Comparison of ENCODE assay signal across 8 cellular contexts in the genomic region with DNA sequence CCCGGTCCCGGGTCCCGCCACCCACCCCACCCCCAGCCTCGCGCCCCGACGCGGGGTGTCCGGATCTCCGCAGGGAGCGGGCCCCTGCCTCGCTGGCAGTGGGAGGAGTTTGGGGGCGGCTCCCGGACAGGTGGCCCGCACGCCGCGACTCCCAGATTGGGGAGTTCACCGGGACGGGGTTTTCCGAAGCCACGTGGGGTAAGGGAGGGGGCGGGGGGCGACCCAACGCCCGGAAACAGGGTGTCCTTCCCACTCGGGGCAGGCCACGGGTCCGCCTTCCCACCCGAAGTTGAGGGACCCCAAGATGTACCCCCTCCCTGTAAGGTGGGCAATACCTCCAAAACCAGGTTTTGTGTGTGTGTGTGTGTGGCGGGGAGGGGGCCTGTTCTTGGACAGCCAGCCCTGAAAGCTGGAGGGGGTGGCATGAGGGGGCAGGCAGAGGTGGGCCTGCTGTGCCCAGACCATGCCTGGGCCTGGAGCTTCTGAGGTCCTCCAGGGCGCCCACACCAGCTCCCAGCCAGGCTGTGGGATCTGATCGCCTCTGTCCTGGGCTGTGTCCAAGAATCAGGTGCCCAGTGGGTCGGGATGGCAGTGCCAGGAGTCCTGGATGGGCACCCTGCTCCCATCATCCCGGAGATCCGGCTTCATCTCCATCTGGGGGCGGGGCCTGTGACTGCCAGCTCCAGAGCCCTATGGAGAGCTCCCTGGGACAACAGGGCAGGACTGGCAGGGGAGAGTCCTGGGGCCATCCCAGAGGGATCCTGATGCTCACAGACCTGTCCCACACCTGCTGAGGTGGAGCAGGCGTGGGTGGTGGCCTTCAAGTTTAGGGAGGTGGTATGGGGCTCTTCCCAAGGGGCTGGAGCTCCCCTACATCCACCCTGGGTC. TPM values are rescaled to one million over a fixed set of nuclear protein-coding genes. Genes with fewer than 3 reads are reported as not detected.
DNase-seq lines count a peak whose midpoint lies in the region; ATAC-seq and TF ChIP-seq lines count a peak whose summit lies in the region.

No MANE protein-coding gene starts in this region.

- peak overlapping the region; percentile 79 for H3K4me3 Mint-ChIP-seq in activated naive CD8-positive, alpha-beta T cell treated with anti-CD3 and anti-CD28 coated beads for 36 hours

- in situ Hi-C loops in GM13977 (cut with MboI; ENCODE audit: low pct_unique_long_range_greater_than_20kb, low sequenced_read_pairs, unreplicated experiment): no loop called here

- peak overlapping the region; percentile 36 to 78 (median 69) for H3K4me3 ChIP-seq in heart right ventricle

- peaks cover 0 to 35% (median 10%) of the 10 kb centered on the region in 9 donors for H3K36me3 ChIP-seq in heart right ventricle

- H3K27ac ChIP-seq in heart right ventricle: peak overlapping the region; percentile 82 to 94 (median 91)

- peaks cover 29% of the 10 kb centered on the region for H3K36me3 Mint-ChIP-seq in activated naive CD8-positive, alpha-beta T cell treated with anti-CD3 and anti-CD28 coated beads for 36 hours

- ATAC-seq in HG02973 (IDR thresholded peaks at IDR 0.05; ENCODE audit: unreplicated experiment): peak; percentile 10
- ATAC-seq in heart right ventricle: peak in 7 of 8 donors; percentile 11 to 52 (median 34)
- no peak for ATAC-seq in GM21786 (IDR thresholded peaks at IDR 0.05; ENCODE audit: unreplicated experiment)

- H3K9me3 Mint-ChIP-seq in activated naive CD8-positive, alpha-beta T cell treated with anti-CD3 and anti-CD28 coated beads for 36 hours: no peaks in the 10 kb centered on the region

- intact Hi-C loops in heart right ventricle (cut with DNase I): loop anchor here in 1 of 10 donors (2.0 kb wide), 1 partner anchor 40 kb away; the partner anchor contains the start of gene TMC6
- intact Hi-C loops in posterior cingulate gyrus (cut with DNase I): no loop called here

- TF ChIP-seq CTCF in GM13977 (IDR thresholded peaks at IDR 0.05; ENCODE audit: extremely low read depth, insufficient read depth, missing control alignments) (no peak), heart right ventricle (IDR thresholded peaks at IDR 0.05) (no peak)

- DNase-seq in GM13977 (ENCODE audit: low spot score): peak; percentile 70
- DNase-seq in RPMI8226: peak; percentile 59
- peak; percentile 81 for DNase-seq in activated naive CD8-positive, alpha-beta T cell treated with anti-CD3 and anti-CD28 coated beads for 36 hours
- DNase-seq in heart right ventricle: peak; percentile 58 to 68
- peak in 9 of 10 donors; percentile 55 to 95 (median 69) for DNase-seq in posterior cingulate gyrus
- no peak for DNase-seq in NCI-H774 (lab: John Stamatoyannopoulos, UW)

- H3K27ac Mint-ChIP-seq in activated naive CD8-positive, alpha-beta T cell treated with anti-CD3 and anti-CD28 coated beads for 36 hours: peak overlapping the region; percentile 80

- peaks cover 39% of the 10 kb centered on the region for H3K4me1 Mint-ChIP-seq in activated naive CD8-positive, alpha-beta T cell treated with anti-CD3 and anti-CD28 coated beads for 36 hours

- WGBS in heart right ventricle, 2 donors: 9 to 11% methylated on average over 29 to 38 of the region's 38 CpGs

- H3K27me3 ChIP-seq in heart right ventricle: no peaks in the 10 kb centered on the region

- no peaks in the 10 kb centered on the region for H3K9me3 ChIP-seq in heart right ventricle

- no peaks in the 10 kb centered on the region for H3K27me3 Mint-ChIP-seq in activated naive CD8-positive, alpha-beta T cell treated with anti-CD3 and anti-CD28 coated beads for 36 hours

- H3K4me1 ChIP-seq in heart right ventricle: peaks cover 23 to 58% (median 43%) of the 10 kb centered on the region in 9 donors

RNA-seq across cellular contexts. Expression of gene SYNGR2, which starts 0.8 kb away (rescaled TPM):
- 100 to 1,000 TPM; 126 to 127 TPM for total RNA-seq in activated naive CD8-positive, alpha-beta T cell treated with anti-CD3 and anti-CD28 coated beads for 36 hours
- total RNA-seq in heart right ventricle: 100 to 1,000 TPM; 102 to 184 (median 116) TPM
- 100 to 1,000 TPM in 1 of 2 donors, 10 to 100 TPM in 1; 92.8 to 200 TPM for polyA plus RNA-seq in heart right ventricle

RNA-seq across cellular contexts. Expression of gene TK1, which starts 17.7 kb away (rescaled TPM):
- 100 to 1,000 TPM; 144 to 150 TPM for total RNA-seq in activated naive CD8-positive, alpha-beta T cell treated with anti-CD3 and anti-CD28 coated beads for 36 hours
- 10 to 100 TPM in 1 of 10 donors, 1 to 10 TPM in 4, under 1 TPM in 5; 0.33 to 12.7 (median 0.91) TPM for total RNA-seq in heart right ventricle
- polyA plus RNA-seq in heart right ventricle: 1 to 10 TPM; 1.6 to 2.6 TPM

RNA-seq across cellular contexts. Expression of gene AFMID, which starts 18.0 kb away (rescaled TPM):
- 10 to 100 TPM; 32.7 to 36.2 TPM for total RNA-seq in activated naive CD8-positive, alpha-beta T cell treated with anti-CD3 and anti-CD28 coated beads for 36 hours
- 10 to 100 TPM; 23.7 to 42.4 (median 28.7) TPM for total RNA-seq in heart right ventricle
- polyA plus RNA-seq in heart right ventricle: 10 to 100 TPM; 13.0 to 17.3 TPM

RNA-seq across cellular contexts. Expression of gene C17orf99, which starts 23.0 kb away (rescaled TPM):
- total RNA-seq in activated naive CD8-positive, alpha-beta T cell treated with anti-CD3 and anti-CD28 coated beads for 36 hours: not detected
- under 1 TPM in 1 of 10 donors, not detected in 9; 0.11 TPM for total RNA-seq in heart right ventricle
- not detected for polyA plus RNA-seq in heart right ventricle

RNA-seq across cellular contexts. Expression of gene TMC8, which starts 38.6 kb away (rescaled TPM):
- 100 to 1,000 TPM; 133 to 136 TPM for total RNA-seq in activated naive CD8-positive, alpha-beta T cell treated with anti-CD3 and anti-CD28 coated beads for 36 hours
- total RNA-seq in heart right ventricle: 10 to 100 TPM in 1 of 10 donors, 1 to 10 TPM in 8, under 1 TPM in 1; 0.85 to 11.2 (median 2.1) TPM
- 1 to 10 TPM in 1 of 2 donors, under 1 TPM in 1; 0.96 to 3.7 TPM for polyA plus RNA-seq in heart right ventricle

Comparison
In these comparisons a context has a peak if more than half of its experiments do, and no peak if none do; other contexts are left out.
1. RNA of gene TK1, which starts 17.7 kb away (total RNA-seq): 144 to 150 TPM in activated naive CD8-positive, alpha-beta T cell treated with anti-CD3 and anti-CD28 coated beads for 36 hours; 0.33 to 12.7 TPM in heart right ventricle; every median in the first group is over 10 times any median in the second.